ENCODE assay signal across 13 cellular contexts in the genomic region with DNA sequence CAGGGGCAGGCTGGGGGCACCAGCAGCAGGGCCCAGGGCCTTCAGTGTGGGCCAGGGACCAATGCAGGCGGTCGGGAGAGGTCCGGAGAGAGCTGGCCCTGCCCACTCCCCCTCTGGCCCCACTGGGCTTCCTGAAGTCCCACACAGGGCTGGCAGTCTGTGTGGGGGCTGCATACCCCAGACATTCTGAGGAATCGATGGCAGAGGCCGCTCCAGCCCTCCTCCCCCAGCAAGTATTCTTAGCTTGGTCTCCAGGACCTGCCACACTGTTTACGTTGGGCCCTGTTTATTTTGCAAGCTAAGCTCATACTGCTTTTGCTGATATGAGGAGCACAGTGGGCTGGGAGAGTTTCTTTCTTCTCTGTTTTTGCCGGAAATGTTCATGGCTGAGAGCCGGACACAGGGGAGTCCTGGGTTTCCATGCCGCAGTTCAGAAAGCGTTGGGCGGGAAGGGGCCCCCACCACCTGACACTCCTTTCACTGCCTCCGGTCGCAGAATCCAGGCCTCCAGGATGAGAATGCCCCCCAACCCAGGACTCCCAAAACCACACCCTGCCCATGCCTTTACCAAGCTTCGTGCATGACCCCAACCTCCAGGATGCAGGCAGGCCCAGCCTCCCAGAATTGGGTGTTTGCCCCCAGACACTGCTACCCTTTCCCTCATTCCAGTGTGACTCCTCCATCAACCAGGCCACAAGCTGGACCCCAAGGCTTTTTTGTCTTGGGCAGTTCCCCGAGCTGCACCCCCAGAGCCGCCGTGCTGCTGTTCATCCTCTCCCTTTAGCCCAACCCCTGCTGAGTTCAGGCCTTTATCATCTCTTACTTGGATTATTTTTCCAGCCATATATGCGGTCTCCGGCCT.
A peak's percentile ranks its signal among the peaks of the same experiment; 100 is the strongest.
DNase-seq lines count a peak whose midpoint lies in the region; ATAC-seq and TF ChIP-seq lines count a peak whose summit lies in the region.
"Had no signal": no experiment of that assay in that cellular context is flagged by ENCODE, and none has a peak within 500 bp of the region (broad histone marks: within the 10 kb centered on the region; RNA-seq: fewer than 3 reads in every experiment).

No MANE protein-coding gene starts in this region.

- no peaks in the 10 kb centered on the region for H3K27me3 Mint-ChIP-seq in activated T-cell treated with anti-CD3 and anti-CD28 coated beads, Interleukin-2, amount 50 U/mL, for 24 hours
- no peaks in the 10 kb centered on the region for H3K27me3 Mint-ChIP-seq in activated T-cell treated with anti-CD3 and anti-CD28 coated beads, Interleukin-2, amount 50 U/mL, for 4 hours (ENCODE audit: low read depth)
- H3K27me3 Mint-ChIP-seq in type B pancreatic cell, result no peaks in the 10 kb centered on the region

- no peaks in the 10 kb centered on the region for H3K36me3 ChIP-seq in esophagus muscularis mucosa
- no peaks in the 10 kb centered on the region for H3K36me3 ChIP-seq in mucosa of stomach (ENCODE audit: control insufficient read depth, insufficient read depth, low read length)
- H3K36me3 ChIP-seq in WERI-Rb-1, result no peaks in the 10 kb centered on the region

- no peak for TF ChIP-seq EP300 in esophagus muscularis mucosa (IDR thresholded peaks at IDR 0.05)

- H3K9me3 ChIP-seq in esophagus muscularis mucosa (no peaks in the 10 kb centered on the region), mucosa of stomach (ENCODE audit: control insufficient read depth, low read length) (no peaks in the 10 kb centered on the region), WERI-Rb-1 (ENCODE audit: severe bottlenecking) (no peaks in the 10 kb centered on the region)
- H3K9me3 ChIP-seq: psoas muscle had no signal

- TF ChIP-seq POLR2A in esophagus muscularis mucosa (IDR thresholded peaks at IDR 0.05; ENCODE audit: low read depth), result no peak

- no peaks in the 10 kb centered on the region for H3K9me3 Mint-ChIP-seq in activated T-cell treated with anti-CD3 and anti-CD28 coated beads, Interleukin-2, amount 50 U/mL, for 24 hours
- no peaks in the 10 kb centered on the region for H3K9me3 Mint-ChIP-seq in activated T-cell treated with anti-CD3 and anti-CD28 coated beads, Interleukin-2, amount 50 U/mL, for 4 hours
- peaks cover 11% of the 10 kb centered on the region for H3K9me3 Mint-ChIP-seq in type B pancreatic cell
- H3K9me3 Mint-ChIP-seq: dendritic cell treated with granulocyte-macrophage colony-stimulating factor and Interleukin-4, amounts not matched to agents 40 ng/mL and 50 ng/mL, for 4 days; HFFc6 had no signal

- intact Hi-C loops in esophagus muscularis mucosa (cut with DNase I), result no loop called here

- H3K27ac ChIP-seq in esophagus muscularis mucosa (replicated peaks in 1 of 4) (peak overlapping the region in 2 of 4 donors; percentile 24 to 37), WERI-Rb-1 (no peak overlapping the region)
- H3K27ac ChIP-seq: psoas muscle had no signal

- no peaks in the 10 kb centered on the region for H3K36me3 Mint-ChIP-seq in activated T-cell treated with anti-CD3 and anti-CD28 coated beads, Interleukin-2, amount 50 U/mL, for 24 hours (ENCODE audit: low read depth)
- peaks cover 5% of the 10 kb centered on the region for H3K36me3 Mint-ChIP-seq in activated T-cell treated with anti-CD3 and anti-CD28 coated beads, Interleukin-2, amount 50 U/mL, for 4 hours (ENCODE audit: insufficient read depth)
- no peaks in the 10 kb centered on the region for H3K36me3 Mint-ChIP-seq in type B pancreatic cell

- H3K4me1 ChIP-seq in esophagus muscularis mucosa (peaks cover 41 to 52% (median 45%) of the 10 kb centered on the region in 4 donors), mucosa of stomach (ENCODE audit: control insufficient read depth, insufficient read depth, low read length) (peaks cover 57% of the 10 kb centered on the region)

- WGBS in esophagus muscularis mucosa, result 68% methylated on average over 10 of the region's 19 CpGs

- TF ChIP-seq CTCF in esophagus muscularis mucosa (IDR thresholded peaks at IDR 0.05) (no peak), type B pancreatic cell (conservative IDR thresholded peaks at IDR 0.05) (no peak), WERI-Rb-1 (IDR thresholded peaks at IDR 0.05; ENCODE audit: low read depth, low read length) (no peak)

- peak; percentile 13 for DNase-seq in activated T-cell treated with anti-CD3 and anti-CD28 coated beads, Interleukin-2, amount 50 U/mL, for 24 hours
- no peak for DNase-seq in activated T-cell treated with anti-CD3 and anti-CD28 coated beads, Interleukin-2, amount 50 U/mL, for 4 hours
- DNase-seq in esophagus muscularis mucosa (ENCODE audit: extremely low spot score), result peak; percentile 89
- DNase-seq in type B pancreatic cell (ENCODE audit: extremely low spot score, unreplicated experiment), result peak; percentile 55
- no peak for DNase-seq in WERI-Rb-1
- no peak for DNase-seq in SKM-1 (lab: John Stamatoyannopoulos, UW; ENCODE audit: unreplicated experiment)
- DNase-seq in hypothalamus (lab: John Stamatoyannopoulos, UW), result no peak
- DNase-seq: ACHN, HFFc6, NCI-H526 treated with DMSO at 0.1 percent for 48 hours had no signal

- H3K4me3 Mint-ChIP-seq in activated T-cell treated with anti-CD3 and anti-CD28 coated beads, Interleukin-2, amount 50 U/mL, for 24 hours, result no peak overlapping the region
- no peak overlapping the region for H3K4me3 Mint-ChIP-seq in activated T-cell treated with anti-CD3 and anti-CD28 coated beads, Interleukin-2, amount 50 U/mL, for 4 hours
- H3K4me3 Mint-ChIP-seq in type B pancreatic cell, result no peak overlapping the region
- H3K4me3 Mint-ChIP-seq: dendritic cell treated with granulocyte-macrophage colony-stimulating factor and Interleukin-4, amounts not matched to agents 40 ng/mL and 50 ng/mL, for 4 days; HFFc6 had no signal

- no peak overlapping the region for H3K4me3 ChIP-seq in esophagus muscularis mucosa
- no peak overlapping the region for H3K4me3 ChIP-seq in mucosa of stomach (ENCODE audit: low read length)
- H3K4me3 ChIP-seq in WERI-Rb-1 (ENCODE audit: low read depth, low read length), result no peak overlapping the region
- H3K4me3 ChIP-seq: psoas muscle had no signal

- H3K4me1 Mint-ChIP-seq in activated T-cell treated with anti-CD3 and anti-CD28 coated beads, Interleukin-2, amount 50 U/mL, for 24 hours (ENCODE audit: low read depth), result no peaks in the 10 kb centered on the region
- no peaks in the 10 kb centered on the region for H3K4me1 Mint-ChIP-seq in activated T-cell treated with anti-CD3 and anti-CD28 coated beads, Interleukin-2, amount 50 U/mL, for 4 hours (ENCODE audit: low read depth)
- peaks cover 9% of the 10 kb centered on the region for H3K4me1 Mint-ChIP-seq in type B pancreatic cell (ENCODE audit: unreplicated experiment)

- H3K27me3 ChIP-seq in esophagus muscularis mucosa (no peaks in the 10 kb centered on the region), mucosa of stomach (ENCODE audit: control insufficient read depth, insufficient read depth, low read length) (no peaks in the 10 kb centered on the region), WERI-Rb-1 (ENCODE audit: insufficient read depth, low read depth, severe bottlenecking) (no peaks in the 10 kb centered on the region)

- H3K9ac ChIP-seq in mucosa of stomach (ENCODE audit: low read length), result peak overlapping the region; percentile 61

- H3K27ac Mint-ChIP-seq in activated T-cell treated with anti-CD3 and anti-CD28 coated beads, Interleukin-2, amount 50 U/mL, for 24 hours, result no peak overlapping the region
- no peak overlapping the region for H3K27ac Mint-ChIP-seq in type B pancreatic cell
- H3K27ac Mint-ChIP-seq: dendritic cell treated with granulocyte-macrophage colony-stimulating factor and Interleukin-4, amounts not matched to agents 40 ng/mL and 50 ng/mL, for 4 days; HFFc6 had no signal

- no peak for ATAC-seq in activated T-cell treated with anti-CD3 and anti-CD28 coated beads, Interleukin-2, amount 50 U/mL, for 4 hours
- ATAC-seq: psoas muscle had no signal

Comparison
In these comparisons a context has a peak if more than half of its experiments do, and no peak if none do; other contexts are left out.
1. DNase-seq: peak in activated T-cell treated with anti-CD3 and anti-CD28 coated beads, Interleukin-2, amount 50 U/mL, for 24 hours (single experiment), esophagus muscularis mucosa (single experiment) and type B pancreatic cell (single experiment); none in activated T-cell treated with anti-CD3 and anti-CD28 coated beads, Interleukin-2, amount 50 U/mL, for 4 hours (single experiment), WERI-Rb-1 (single experiment), SKM-1 (single experiment) and hypothalamus (0 of 51).